In the genomic region with DNA sequence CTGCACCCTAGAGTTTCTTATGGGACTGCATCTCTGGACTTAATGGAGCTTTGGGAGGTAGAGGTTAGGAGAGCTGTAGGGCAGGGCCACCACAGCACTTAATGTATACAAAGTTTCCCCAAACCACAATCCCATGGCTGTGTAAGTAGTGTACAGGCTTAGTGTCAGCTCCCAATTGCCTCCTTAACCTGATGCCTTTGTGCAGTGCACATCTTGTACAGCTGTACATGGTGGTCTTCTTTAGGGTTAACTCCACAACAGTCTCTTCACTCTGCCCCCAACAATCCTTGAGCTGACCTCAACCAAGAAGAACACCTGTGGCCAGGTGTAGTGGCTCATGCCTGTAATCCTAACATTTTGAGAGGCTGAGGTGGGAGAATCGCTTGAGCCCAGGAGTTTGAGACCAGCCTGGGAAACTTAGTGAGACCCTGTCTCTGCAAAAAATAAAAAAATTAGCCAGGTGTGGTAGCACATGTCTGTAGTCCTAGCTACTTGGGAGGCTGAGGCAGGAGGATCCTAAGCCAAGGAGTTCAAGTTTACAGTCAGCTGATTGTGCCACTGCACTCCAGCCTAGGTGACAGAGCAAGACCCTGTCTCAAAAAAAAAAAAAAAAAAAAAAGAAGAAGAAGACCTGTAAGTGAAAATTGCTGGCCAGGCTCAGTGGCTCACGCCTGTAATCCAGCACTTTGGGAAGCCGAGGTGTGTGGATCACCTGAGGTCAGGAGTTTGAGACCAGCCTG, we compare ENCODE assay signal across 21 cellular contexts. TPM values are rescaled to one million over a fixed set of nuclear protein-coding genes. Genes with fewer than 3 reads are reported as not detected.
A peak's percentile ranks its signal among the peaks of the same experiment; 100 is the strongest.
DNase-seq lines count a peak whose midpoint lies in the region; ATAC-seq, FAIRE-seq and TF ChIP-seq lines count a peak whose summit lies in the region.
"Had no signal": no experiment of that assay in that cellular context is flagged by ENCODE, and none has a peak within 500 bp of the region (broad histone marks: within the 10 kb centered on the region; RNA-seq: fewer than 3 reads in every experiment).

No MANE protein-coding gene starts in this region.

- no peaks in the 10 kb centered on the region for H3K79me1 ChIP-seq in mesenchymal stem cell (replicated peaks; ENCODE audit: low read length, poor library complexity, severe bottlenecking)

- H3K4me3 ChIP-seq in left ventricle myocardium inferior (no peak overlapping the region), right atrium auricular region (no peak overlapping the region), adipocyte (ENCODE audit: low read length) (no peak overlapping the region), mesenchymal stem cell (ENCODE audit: insufficient read depth in 1 of 2, low read depth in 1 of 2, low read length in 2 of 2) (peak overlapping the region in 1 of 2 experiments; percentile 90), small intestine (ENCODE audit: low read depth in 1 of 2, low read length in 2 of 2) (no peak overlapping the region), esophagus muscularis mucosa (no peak overlapping the region)
- H3K4me3 ChIP-seq: GM23248 had no signal

- no peak overlapping the region for H2BK15ac ChIP-seq in mesenchymal stem cell (ENCODE audit: low read depth, poor library complexity, severe bottlenecking)

- H4K91ac ChIP-seq in mesenchymal stem cell (ENCODE audit: low read length) = no peak overlapping the region

- no peak overlapping the region for H2AK5ac ChIP-seq in mesenchymal stem cell (ENCODE audit: low read length, severe bottlenecking)

- no peak for TF ChIP-seq CTCF in left ventricle myocardium inferior (IDR thresholded peaks at IDR 0.05; ENCODE audit: borderline replicate concordance)
- no peak for TF ChIP-seq CTCF in right atrium auricular region (IDR thresholded peaks at IDR 0.05)
- no peak for TF ChIP-seq CTCF in esophagus muscularis mucosa (IDR thresholded peaks at IDR 0.05)

- no peak overlapping the region for H4K8ac ChIP-seq in mesenchymal stem cell (ENCODE audit: low read length)

- no peak overlapping the region for H2BK120ac ChIP-seq in mesenchymal stem cell (ENCODE audit: low read depth, low read length)

- no peak overlapping the region for H3K4ac ChIP-seq in mesenchymal stem cell (ENCODE audit: low read depth in 1 of 2, low read length in 2 of 2)

- TF ChIP-seq EP300 in esophagus muscularis mucosa (IDR thresholded peaks at IDR 0.05) = no peak

- no peak for DNase-seq in left ventricle myocardium inferior
- DNase-seq in right atrium auricular region (ENCODE audit: low spot score) = no peak
- DNase-seq in adipocyte (ENCODE audit: low read depth) = no peak
- DNase-seq in mesenchymal stem cell = peak; percentile 73
- DNase-seq in small intestine = no peak
- no peak for DNase-seq in NCI-H1048 (lab: John Stamatoyannopoulos, UW)
- no peak for DNase-seq in esophagus muscularis mucosa (ENCODE audit: extremely low spot score)
- DNase-seq: activated B cell treated with CpG ODN at 0.5 μM for 24 hours; activated CD4-positive, alpha-beta T cell treated with anti-CD3 and anti-CD28 coated beads, Interleukin-2, amount 50 U/mL, for 48 hours; activated gamma-delta T cell treated with Interleukin-2 at 50 U/mL for 16 hours; amygdala; EL; GM23248; midbrain; NCI-H187 treated with DMSO at 0.1 percent for 48 hours; NCI-H345; stimulated activated CD4-positive, alpha-beta T cell treated with anti-CD3 and anti-CD28 coated beads, Interleukin-4, amount 100 ng/mL, for 4 hours had no signal

- no peak overlapping the region for H2AFZ ChIP-seq in mesenchymal stem cell (ENCODE audit: low read depth, low read length)
- H2AFZ ChIP-seq: GM23248 had no signal

- no peak overlapping the region for H3K23ac ChIP-seq in mesenchymal stem cell (ENCODE audit: low read length in 2 of 2)

- H3K9me3 ChIP-seq in left ventricle myocardium inferior (replicated peaks) (peaks cover 11% of the 10 kb centered on the region), right atrium auricular region (no peaks in the 10 kb centered on the region), adipocyte (ENCODE audit: control insufficient read depth, low read length) (peaks cover 10% of the 10 kb centered on the region), mesenchymal stem cell (ENCODE audit: control insufficient read depth, low read length) (no peaks in the 10 kb centered on the region), small intestine (ENCODE audit: control insufficient read depth, low read depth) (no peaks in the 10 kb centered on the region), esophagus muscularis mucosa (no peaks in the 10 kb centered on the region)

- H3K4me1 ChIP-seq in left ventricle myocardium inferior (peaks cover 55% of the 10 kb centered on the region), right atrium auricular region (peaks cover 0 to 27% of the 10 kb centered on the region in 2 donors), adipocyte (ENCODE audit: control insufficient read depth, insufficient read depth, low read length) (peaks cover 22% of the 10 kb centered on the region), mesenchymal stem cell (ENCODE audit: control insufficient read depth, insufficient read depth, low read depth, low read length) (peaks cover 25% of the 10 kb centered on the region), small intestine (ENCODE audit: control insufficient read depth in 2 of 2, insufficient read depth in 1 of 2, low read depth in 1 of 2, low read length in 1 of 2) (peaks cover 0 to 3% of the 10 kb centered on the region in 2 donors), esophagus muscularis mucosa (peaks cover 15 to 40% (median 21%) of the 10 kb centered on the region in 4 donors)

- ATAC-seq in GM21360 (IDR thresholded peaks at IDR 0.05; ENCODE audit: unreplicated experiment) = no peak
- ATAC-seq: esophagus mucosa, SK-N-SH treated with all-trans-retinoic acid at 6 μM for 48 hours had no signal

- H3K36me3 ChIP-seq in left ventricle myocardium inferior (peaks cover 11% of the 10 kb centered on the region), right atrium auricular region (no peaks in the 10 kb centered on the region), adipocyte (ENCODE audit: control insufficient read depth, insufficient read depth, low read length, severe bottlenecking) (peaks cover 9% of the 10 kb centered on the region), mesenchymal stem cell (ENCODE audit: control insufficient read depth in 1 of 2, insufficient read depth in 2 of 2, low read depth in 1 of 2, low read length in 2 of 2) (peaks cover 48 to 49% of the 10 kb centered on the region in 2 experiments), small intestine (ENCODE audit: control insufficient read depth in 2 of 2, insufficient read depth in 2 of 2, low read length in 2 of 2) (peaks cover 0 to 2% of the 10 kb centered on the region in 2 donors), esophagus muscularis mucosa (peaks cover 0 to 31% (median 9%) of the 10 kb centered on the region in 4 donors)

- H3K9ac ChIP-seq in adipocyte (ENCODE audit: low read length) (peak overlapping the region; percentile 46), mesenchymal stem cell (ENCODE audit: low read length) (no peak overlapping the region)
- H3K9ac ChIP-seq: GM23248 had no signal

- WGBS in mesenchymal stem cell = 64% methylated on average over 1 of the region's 3 CpGs
- 94 to 98% (median 96%) methylated on average over 3 of the region's 3 CpGs for WGBS in small intestine, 3 donors
- WGBS in esophagus muscularis mucosa = 92% methylated on average over 3 of the region's 3 CpGs

- H2BK12ac ChIP-seq in mesenchymal stem cell (ENCODE audit: low read length in 2 of 2) = no peak overlapping the region

- no peak overlapping the region for H3K14ac ChIP-seq in mesenchymal stem cell (ENCODE audit: low read length in 2 of 2)

- intact Hi-C loops in left ventricle myocardium inferior (cut with micrococcal nuclease) (no loop called here), esophagus muscularis mucosa (cut with DNase I) (no loop called here)

- peak overlapping the region; percentile 55 for H3K27ac ChIP-seq in left ventricle myocardium inferior (replicated peaks)
- no peak overlapping the region for H3K27ac ChIP-seq in right atrium auricular region
- H3K27ac ChIP-seq in mesenchymal stem cell (ENCODE audit: low read length, poor library complexity, severe bottlenecking) = peak overlapping the region; percentile 0
- H3K27ac ChIP-seq in small intestine (ENCODE audit: low read depth in 1 of 2, low read length in 1 of 2) = peak overlapping the region in 1 of 2 donors; percentile 37
- peak overlapping the region in 1 of 4 donors; percentile 1 for H3K27ac ChIP-seq in esophagus muscularis mucosa (replicated peaks in 1 of 4)
- H3K27ac ChIP-seq: GM23248 had no signal

- H2BK5ac ChIP-seq in mesenchymal stem cell (ENCODE audit: low read depth, low read length, poor library complexity, severe bottlenecking) = no peak overlapping the region

- peaks cover 10% of the 10 kb centered on the region for H3K27me3 ChIP-seq in left ventricle myocardium inferior (ENCODE audit: low read depth)
- no peaks in the 10 kb centered on the region for H3K27me3 ChIP-seq in right atrium auricular region
- H3K27me3 ChIP-seq in adipocyte (replicated peaks; ENCODE audit: control insufficient read depth, insufficient read depth, low read length) = no peaks in the 10 kb centered on the region
- H3K27me3 ChIP-seq in mesenchymal stem cell (ENCODE audit: control insufficient read depth in 1 of 2, insufficient read depth in 1 of 2, low read length in 2 of 2) = no peaks in the 10 kb centered on the region
- no peaks in the 10 kb centered on the region for H3K27me3 ChIP-seq in small intestine (ENCODE audit: control insufficient read depth in 2 of 2, insufficient read depth in 2 of 2, low read length in 2 of 2)
- H3K27me3 ChIP-seq in esophagus muscularis mucosa = peaks cover 0 to 8% (median 0%) of the 10 kb centered on the region in 4 donors

- no peak overlapping the region for H3K4me2 ChIP-seq in mesenchymal stem cell (ENCODE audit: low read length, poor library complexity, severe bottlenecking)

- no peak overlapping the region for H3K18ac ChIP-seq in mesenchymal stem cell (ENCODE audit: low read depth in 1 of 2, low read length in 2 of 2)

- no peak for FAIRE-seq in small intestine (lab: Jason Lieb, UNC)

- no peak for TF ChIP-seq POLR2A in esophagus muscularis mucosa (IDR thresholded peaks at IDR 0.05; ENCODE audit: low read depth)

RNA-seq across cellular contexts. Expression of a gene that starts 6.8 kb away (rescaled TPM):
- total RNA-seq in left ventricle myocardium inferior (4.9 TPM), right atrium auricular region (1 to 10 TPM; 3.9 to 4.6 TPM), esophagus muscularis mucosa (10 to 100 TPM in 1 of 4 donors, 1 to 10 TPM in 3; 4.2 to 38.3 (median 6.9) TPM)
- 1,126 TPM for polyA plus RNA-seq in mesenchymal stem cell (2013, experiment 1 of 2)
- 1,146 TPM for polyA plus RNA-seq in mesenchymal stem cell (2013, experiment 2 of 2)
- 10 to 100 TPM in 1 of 3 donors, 1 to 10 TPM in 2; 1.3 to 11.1 (median 1.6) TPM for polyA plus RNA-seq in small intestine
- total RNA-seq: activated B cell treated with CpG ODN at 0.5 μM for 24 hours, B cell had no signal

RNA-seq across cellular contexts. Expression of a gene that starts 43.4 kb away (rescaled TPM):
- total RNA-seq in left ventricle myocardium inferior (12.5 TPM), right atrium auricular region (10 to 100 TPM; 12.1 to 17.4 TPM), esophagus muscularis mucosa (100 to 1,000 TPM in 3 of 4 donors, 10 to 100 TPM in 1; 96.4 to 201 (median 159) TPM)
- polyA plus RNA-seq in mesenchymal stem cell (2013, experiment 1 of 2) = 17.2 TPM
- 16.4 TPM for polyA plus RNA-seq in mesenchymal stem cell (2013, experiment 2 of 2)
- 10 to 100 TPM; 33.1 to 74.9 (median 54.9) TPM for polyA plus RNA-seq in small intestine

Comparison
In these comparisons a context has a peak if more than half of its experiments do, and no peak if none do; other contexts are left out.
1. H3K27ac ChIP-seq: peak in left ventricle myocardium inferior (single experiment) and mesenchymal stem cell (single experiment); none in right atrium auricular region (0 of 2).